ENCODE assay signal across 8 cellular contexts in the genomic region with DNA sequence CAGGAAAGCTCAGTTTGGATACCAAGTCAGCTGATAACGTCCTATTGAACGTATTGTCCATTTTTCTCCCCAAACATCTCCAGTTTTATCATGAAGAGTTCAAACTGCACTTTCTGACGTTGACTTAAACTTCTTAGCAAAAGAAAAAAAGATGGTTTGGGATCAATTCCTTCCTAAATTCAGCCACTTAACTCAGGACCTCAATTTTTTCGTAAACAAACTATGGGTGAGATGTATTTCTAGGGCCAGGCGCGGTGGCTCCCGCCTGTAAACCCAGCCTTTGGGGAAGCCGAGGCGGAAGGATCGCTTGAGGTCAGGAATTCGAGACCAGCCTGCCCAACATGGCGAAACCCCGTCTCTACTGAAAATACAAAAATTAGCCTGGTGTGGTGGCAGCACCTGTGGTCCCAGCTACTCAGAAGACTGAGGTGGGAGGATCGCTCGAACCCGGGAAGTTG. TPM values are rescaled to one million over a fixed set of nuclear protein-coding genes. Genes with fewer than 3 reads are reported as not detected.
A peak's percentile ranks its signal among the peaks of the same experiment; 100 is the strongest.
DNase-seq lines count a peak whose midpoint lies in the region; ATAC-seq and TF ChIP-seq lines count a peak whose summit lies in the region.

No MANE protein-coding gene starts in this region.

- no peaks in the 10 kb centered on the region for H3K36me3 ChIP-seq in CD8-positive, alpha-beta T cell (ENCODE audit: insufficient read depth, low read length)
- peaks cover 6% of the 10 kb centered on the region for H3K36me3 ChIP-seq in neutrophil

- H3K4me3 Mint-ChIP-seq in CD8-positive, alpha-beta T cell: peak overlapping the region; percentile 98
- peak overlapping the region; percentile 93 to 96 for H3K4me3 Mint-ChIP-seq in effector memory CD8-positive, alpha-beta T cell

- H3K27ac Mint-ChIP-seq in CD8-positive, alpha-beta T cell: no peak overlapping the region
- H3K27ac Mint-ChIP-seq in effector memory CD8-positive, alpha-beta T cell: peak overlapping the region in 1 of 2 donors; percentile 92

- POLR2A ChIA-PET in CD8-positive, alpha-beta T cell (lab: Charles Lee): interaction anchor here (1.0 to 2.1 kb wide), 4 partner anchors 16 to 99 kb away, joined by 3 to 8 read pairs (median 6); partner anchors contain the start of gene RBSN

- no peak for DNase-seq in CD8-positive, alpha-beta T cell
- DNase-seq in NCI-H69 (lab: John Stamatoyannopoulos, UW): peak; percentile 15
- DNase-seq in effector memory CD8-positive, alpha-beta T cell: no peak
- no peak for DNase-seq in H4 (ENCODE audit: low spot score)
- DNase-seq in NCI-H524 treated with DMSO at 0.1 percent for 48 hours (lab: John Stamatoyannopoulos, UW): no peak
- DNase-seq in DMS 273 (lab: John Stamatoyannopoulos, UW; ENCODE audit: unreplicated experiment): no peak
- no peak for DNase-seq in 8988T

- no peaks in the 10 kb centered on the region for H3K9me3 ChIP-seq in CD8-positive, alpha-beta T cell (ENCODE audit: low read length)
- H3K9me3 ChIP-seq in neutrophil: no peaks in the 10 kb centered on the region

- H3K27ac ChIP-seq in CD8-positive, alpha-beta T cell (ENCODE audit: low read depth, low read length): no peak overlapping the region
- no peak overlapping the region for H3K27ac ChIP-seq in neutrophil

- peaks cover 12% of the 10 kb centered on the region for H3K36me3 Mint-ChIP-seq in CD8-positive, alpha-beta T cell
- peaks cover 16% of the 10 kb centered on the region for H3K36me3 Mint-ChIP-seq in effector memory CD8-positive, alpha-beta T cell (ENCODE audit: insufficient read depth)

- peaks cover 17% of the 10 kb centered on the region for H3K4me1 ChIP-seq in CD8-positive, alpha-beta T cell (ENCODE audit: insufficient read depth, low read length)
- H3K4me1 ChIP-seq in neutrophil (ENCODE audit: control insufficient read depth in 1 of 2, insufficient read depth in 1 of 2, low read depth in 1 of 2, low read length in 1 of 2): peaks cover 15 to 20% of the 10 kb centered on the region in 2 experiments

- intact Hi-C loops in CD8-positive, alpha-beta T cell (cut with DNase I, micrococcal nuclease): loop anchor here (1.0 to 10.0 kb wide), 7 partner anchors 34 to 941 kb away; partner anchors contain the start of genes CCDC174 (in 2 of the 2), CHCHD4 (in 2 of the 2), RBSN (in 2 of the 2) and LSM3 (in 1 of the 2)

- TF ChIP-seq CTCF in CD8-positive, alpha-beta T cell (IDR thresholded peaks at IDR 0.05): no peak
- TF ChIP-seq CTCF in neutrophil (IDR thresholded peaks at IDR 0.05): no peak

- no peak for ATAC-seq in CD8-positive, alpha-beta T cell
- ATAC-seq in effector memory CD8-positive, alpha-beta T cell (replicated peaks): no peak

- no peaks in the 10 kb centered on the region for H3K27me3 Mint-ChIP-seq in CD8-positive, alpha-beta T cell (ENCODE audit: low read depth)
- H3K27me3 Mint-ChIP-seq in effector memory CD8-positive, alpha-beta T cell: no peaks in the 10 kb centered on the region

- peak overlapping the region; percentile 96 for H3K4me3 ChIP-seq in CD8-positive, alpha-beta T cell (ENCODE audit: low read depth, low read length)
- peak overlapping the region; percentile 75 to 85 for H3K4me3 ChIP-seq in neutrophil (ENCODE audit: low read depth in 1 of 2, low read length in 1 of 2)

- H3K27me3 ChIP-seq in CD8-positive, alpha-beta T cell (ENCODE audit: insufficient read depth, low read length): no peaks in the 10 kb centered on the region
- no peaks in the 10 kb centered on the region for H3K27me3 ChIP-seq in neutrophil

- CTCF ChIA-PET in CD8-positive, alpha-beta T cell (lab: Charles Lee): interaction anchor here (1.5 kb wide), 1 partner anchor 43 kb away, joined by 4 read pairs; no protein-coding TSS in a partner anchor

- peaks cover 26% of the 10 kb centered on the region for H3K4me1 Mint-ChIP-seq in CD8-positive, alpha-beta T cell (ENCODE audit: low read depth)
- H3K4me1 Mint-ChIP-seq in effector memory CD8-positive, alpha-beta T cell (ENCODE audit: low read depth in 2 of 2): peaks cover 13 to 20% of the 10 kb centered on the region in 2 donors

- no peaks in the 10 kb centered on the region for H3K9me3 Mint-ChIP-seq in CD8-positive, alpha-beta T cell
- no peaks in the 10 kb centered on the region for H3K9me3 Mint-ChIP-seq in effector memory CD8-positive, alpha-beta T cell

RNA-seq across cellular contexts. Expression of gene MRPS25, which starts 0.5 kb away (rescaled TPM):
- total RNA-seq in CD8-positive, alpha-beta T cell: 10 to 100 TPM; 51.3 to 56.2 TPM
- 22.2 and 22.8 TPM in 2 replicates for total RNA-seq in H4 (2014; rRNA removed; shearing (Covaris generic))

RNA-seq across cellular contexts. Expression of gene RBSN, which starts 33.4 kb away (rescaled TPM):
- total RNA-seq in CD8-positive, alpha-beta T cell: 10 to 100 TPM; 41.9 to 48.1 TPM
- 7.1 and 12.7 TPM in 2 replicates for total RNA-seq in H4 (2014; rRNA removed; shearing (Covaris generic))
